ENCODE assay signal across 38 cellular contexts in the genomic region with DNA sequence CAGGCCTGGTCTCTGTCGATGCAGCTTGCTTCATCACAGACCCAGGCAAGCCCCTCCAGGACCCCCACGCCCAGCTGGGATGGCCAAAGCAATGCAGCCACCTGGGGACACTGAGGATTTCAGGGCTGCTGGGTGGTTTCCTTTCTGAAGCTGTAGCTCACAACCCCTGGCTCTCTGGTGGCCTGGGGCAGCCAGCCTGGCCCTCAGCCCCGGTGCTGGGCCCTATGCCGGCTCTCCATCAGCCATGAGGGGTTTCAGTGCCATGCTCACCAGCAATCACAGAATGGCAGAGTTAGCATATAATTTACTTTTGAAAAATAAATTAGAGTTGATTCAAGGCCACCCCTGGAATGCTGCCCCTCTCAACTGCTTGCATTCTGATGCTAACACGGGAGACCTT.
"Had no signal": no experiment of that assay in that cellular context is flagged by ENCODE, and none has a peak within 500 bp of the region (broad histone marks: within the 10 kb centered on the region; RNA-seq: fewer than 3 reads in every experiment).

No MANE protein-coding gene starts in this region.

- H3K27ac Mint-ChIP-seq: activated naive CD4-positive, alpha-beta T cell treated with anti-CD3 and anti-CD28 coated beads for 36 hours; activated naive CD4-positive, alpha-beta T cell treated with anti-CD3 and anti-CD28 coated beads, Interleukin-2, amount 10 ng/mL, durations not matched to agents 7 days and 5 days; activated naive CD4-positive, alpha-beta T cell treated with anti-CD3 and anti-CD28 coated beads, Interleukin-2, amount 50 U/mL, for 24 hours; activated naive CD4-positive, alpha-beta T cell treated with anti-CD3 and anti-CD28 coated beads, Interleukin-2, amount 50 U/mL, for 72 hours; activated naive CD8-positive, alpha-beta T cell; activated naive CD8-positive, alpha-beta T cell treated with anti-CD3 and anti-CD28 coated beads for 36 hours; activated naive CD8-positive, alpha-beta T cell treated with anti-CD3 and anti-CD28 coated beads, Interleukin-2, amount 10 ng/mL, durations not matched to agents 7 days and 5 days; activated naive CD8-positive, alpha-beta T cell treated with anti-CD3 and anti-CD28 coated beads, Interleukin-2, amount 50 U/mL, for 24 hours; activated T-cell treated with anti-CD3 and anti-CD28 coated beads, Interleukin-2, amount 50 U/mL, for 72 hours; activated T-helper 1 cell treated with anti-CD3 and anti-CD28 coated beads, Interleukin-12 subunit alpha, Interleukin-12 subunit beta, Interleukin-2, Interleukin-4 antibody, amounts not matched to agents 30 ng/mL and 10 ng/mL and 1 ng/mL, durations not matched to agents 14 hours and 24 hours and 36 hours; activated T-helper 17 cell treated with anti-CD3 and anti-CD28 coated beads, Interleukin-2, amount 50 U/mL, for 72 hours; activated T-helper 2 cell treated with anti-CD3 and anti-CD28 coated beads, Interferon-gamma antibody, Interleukin-2, Interleukin-4, amounts not matched to agents 10 μg/mL and 5 μg/mL and 100 μg/mL, durations not matched to agents 14 hours and 24 hours and 36 hours had no signal

- H3K4me1 Mint-ChIP-seq: activated naive CD4-positive, alpha-beta T cell treated with anti-CD3 and anti-CD28 coated beads, Interleukin-2, amount 10 ng/mL, durations not matched to agents 7 days and 5 days; activated naive CD4-positive, alpha-beta T cell treated with anti-CD3 and anti-CD28 coated beads, Interleukin-2, amount 50 U/mL, for 24 hours; activated naive CD8-positive, alpha-beta T cell treated with anti-CD3 and anti-CD28 coated beads for 36 hours; activated naive CD8-positive, alpha-beta T cell treated with anti-CD3 and anti-CD28 coated beads, Interleukin-2, amount 10 ng/mL, durations not matched to agents 7 days and 5 days; activated naive CD8-positive, alpha-beta T cell treated with anti-CD3 and anti-CD28 coated beads, Interleukin-2, amount 50 U/mL, for 24 hours; activated T-helper 17 cell treated with anti-CD3 and anti-CD28 coated beads, Interleukin-2, amount 50 U/mL, for 72 hours; central memory CD8-positive, alpha-beta T cell had no signal

- H3K4me1 ChIP-seq: adrenal gland, body of pancreas, breast epithelium had no signal

- DNase-seq: activated effector memory CD4-positive, alpha-beta T cell treated with anti-CD3 and anti-CD28 coated beads, Interleukin-2, amount 50 U/mL, for 16 hours; activated effector memory CD4-positive, alpha-beta T cell treated with Interleukin-2 at 50 U/mL for 16 hours; activated gamma-delta T cell; activated gamma-delta T cell treated with Interleukin-2 at 50 U/mL for 16 hours; activated naive CD4-positive, alpha-beta T cell; activated naive CD4-positive, alpha-beta T cell treated with anti-CD3 and anti-CD28 coated beads for 36 hours; activated naive CD4-positive, alpha-beta T cell treated with anti-CD3 and anti-CD28 coated beads, Interleukin-2, amount 10 ng/mL, durations not matched to agents 7 days and 5 days; activated naive CD4-positive, alpha-beta T cell treated with anti-CD3 and anti-CD28 coated beads, Interleukin-2, amount 50 U/mL, for 16 hours; activated naive CD4-positive, alpha-beta T cell treated with Interleukin-2 at 50 U/mL for 16 hours; activated naive CD8-positive, alpha-beta T cell treated with anti-CD3 and anti-CD28 coated beads for 36 hours; activated naive CD8-positive, alpha-beta T cell treated with anti-CD3 and anti-CD28 coated beads, Interleukin-2, amount 10 ng/mL, durations not matched to agents 7 days and 5 days; activated naive CD8-positive, alpha-beta T cell treated with anti-CD3 and anti-CD28 coated beads, Interleukin-2, amount 50 U/mL, for 24 hours; activated T-cell treated with anti-CD3 and anti-CD28 coated beads for 4 hours; activated T-cell treated with anti-CD3 and anti-CD28 coated beads, Interleukin-2, amount 50 U/mL, for 1 hour; activated T-cell treated with anti-CD3 and anti-CD28 coated beads, Interleukin-2, amount 50 U/mL, for 24 hours; activated T-cell treated with anti-CD3 and anti-CD28 coated beads, Interleukin-2, amount 50 U/mL, for 4 hours; activated T-cell treated with anti-CD3 and anti-CD28 coated beads, Interleukin-2, amount 50 U/mL, for 48 hours; activated T-cell treated with anti-CD3 and anti-CD28 coated beads, Interleukin-2, amount 50 U/mL, for 72 hours; adrenal gland; amniotic stem cell; amygdala; anterior cingulate cortex; aorta; body of pancreas; brain microvascular endothelial cell; caudate nucleus; central memory CD4-positive, alpha-beta T cell; cerebellar nuclear complex had no signal

- H3K27me3 ChIP-seq: adrenal gland, ascending aorta, body of pancreas, breast epithelium had no signal

- H3K36me3 Mint-ChIP-seq: activated naive CD4-positive, alpha-beta T cell treated with anti-CD3 and anti-CD28 coated beads, Interleukin-2, amount 10 ng/mL, durations not matched to agents 7 days and 5 days; activated naive CD4-positive, alpha-beta T cell treated with anti-CD3 and anti-CD28 coated beads, Interleukin-2, amount 50 U/mL, for 24 hours; activated naive CD4-positive, alpha-beta T cell treated with anti-CD3 and anti-CD28 coated beads, Interleukin-2, amount 50 U/mL, for 72 hours; activated naive CD8-positive, alpha-beta T cell; activated naive CD8-positive, alpha-beta T cell treated with anti-CD3 and anti-CD28 coated beads for 36 hours; activated naive CD8-positive, alpha-beta T cell treated with anti-CD3 and anti-CD28 coated beads, Interleukin-2, amount 10 ng/mL, durations not matched to agents 7 days and 5 days; brain had no signal

- H3K36me3 ChIP-seq: adrenal gland, ascending aorta, brain microvascular endothelial cell, breast epithelium had no signal

- H3K27me3 Mint-ChIP-seq: activated naive CD4-positive, alpha-beta T cell treated with anti-CD3 and anti-CD28 coated beads, Interleukin-2, amount 10 ng/mL, durations not matched to agents 7 days and 5 days; activated naive CD4-positive, alpha-beta T cell treated with anti-CD3 and anti-CD28 coated beads, Interleukin-2, amount 50 U/mL, for 24 hours; activated naive CD8-positive, alpha-beta T cell; activated naive CD8-positive, alpha-beta T cell treated with anti-CD3 and anti-CD28 coated beads for 36 hours; activated naive CD8-positive, alpha-beta T cell treated with anti-CD3 and anti-CD28 coated beads, Interleukin-2, amount 10 ng/mL, durations not matched to agents 7 days and 5 days; activated naive CD8-positive, alpha-beta T cell treated with anti-CD3 and anti-CD28 coated beads, Interleukin-2, amount 50 U/mL, for 24 hours; activated T-cell treated with anti-CD3 and anti-CD28 coated beads, Interleukin-2, amount 50 U/mL, for 24 hours; activated T-helper 17 cell treated with anti-CD3 and anti-CD28 coated beads, Interleukin-2, amount 50 U/mL, for 72 hours; central memory CD8-positive, alpha-beta T cell had no signal

- H3K4me3 Mint-ChIP-seq: activated naive CD4-positive, alpha-beta T cell treated with anti-CD3 and anti-CD28 coated beads for 36 hours; activated naive CD4-positive, alpha-beta T cell treated with anti-CD3 and anti-CD28 coated beads, Interleukin-2, amount 10 ng/mL, durations not matched to agents 7 days and 5 days; activated naive CD4-positive, alpha-beta T cell treated with anti-CD3 and anti-CD28 coated beads, Interleukin-2, amount 50 U/mL, for 24 hours; activated naive CD8-positive, alpha-beta T cell; activated naive CD8-positive, alpha-beta T cell treated with anti-CD3 and anti-CD28 coated beads for 36 hours; activated naive CD8-positive, alpha-beta T cell treated with anti-CD3 and anti-CD28 coated beads, Interleukin-2, amount 10 ng/mL, durations not matched to agents 7 days and 5 days; activated naive CD8-positive, alpha-beta T cell treated with anti-CD3 and anti-CD28 coated beads, Interleukin-2, amount 50 U/mL, for 24 hours; activated T-cell treated with anti-CD3 and anti-CD28 coated beads, Interleukin-2, amount 50 U/mL, for 24 hours; activated T-cell treated with anti-CD3 and anti-CD28 coated beads, Interleukin-2, amount 50 U/mL, for 4 hours; activated T-cell treated with anti-CD3 and anti-CD28 coated beads, Interleukin-2, amount 50 U/mL, for 72 hours; activated T-helper 1 cell treated with anti-CD3 and anti-CD28 coated beads, Interleukin-12 subunit alpha, Interleukin-12 subunit beta, Interleukin-2, Interleukin-4 antibody, amounts not matched to agents 30 ng/mL and 10 ng/mL and 1 ng/mL, durations not matched to agents 14 hours and 24 hours and 36 hours; activated T-helper 17 cell treated with anti-CD3 and anti-CD28 coated beads, Interleukin-2, amount 50 U/mL, for 72 hours; brain; central memory CD8-positive, alpha-beta T cell had no signal

- H3K4me3 ChIP-seq: adrenal gland, ascending aorta, body of pancreas, breast epithelium had no signal

- H3K9me3 Mint-ChIP-seq: activated naive CD4-positive, alpha-beta T cell treated with anti-CD3 and anti-CD28 coated beads for 36 hours; activated naive CD4-positive, alpha-beta T cell treated with anti-CD3 and anti-CD28 coated beads, Interleukin-2, amount 10 ng/mL, durations not matched to agents 7 days and 5 days; activated naive CD4-positive, alpha-beta T cell treated with anti-CD3 and anti-CD28 coated beads, Interleukin-2, amount 50 U/mL, for 24 hours; activated naive CD4-positive, alpha-beta T cell treated with anti-CD3 and anti-CD28 coated beads, Interleukin-2, amount 50 U/mL, for 72 hours; activated naive CD8-positive, alpha-beta T cell treated with anti-CD3 and anti-CD28 coated beads for 36 hours; activated naive CD8-positive, alpha-beta T cell treated with anti-CD3 and anti-CD28 coated beads, Interleukin-2, amount 10 ng/mL, durations not matched to agents 7 days and 5 days; activated naive CD8-positive, alpha-beta T cell treated with anti-CD3 and anti-CD28 coated beads, Interleukin-2, amount 50 U/mL, for 24 hours; activated T-cell treated with anti-CD3 and anti-CD28 coated beads, Interleukin-2, amount 50 U/mL, for 24 hours; activated T-cell treated with anti-CD3 and anti-CD28 coated beads, Interleukin-2, amount 50 U/mL, for 4 hours; activated T-cell treated with anti-CD3 and anti-CD28 coated beads, Interleukin-2, amount 50 U/mL, for 72 hours; activated T-helper 1 cell treated with anti-CD3 and anti-CD28 coated beads, Interleukin-12 subunit alpha, Interleukin-12 subunit beta, Interleukin-2, Interleukin-4 antibody, amounts not matched to agents 30 ng/mL and 10 ng/mL and 1 ng/mL, durations not matched to agents 14 hours and 24 hours and 36 hours; activated T-helper 17 cell treated with anti-CD3 and anti-CD28 coated beads, Interleukin-2, amount 50 U/mL, for 72 hours; activated T-helper 2 cell treated with anti-CD3 and anti-CD28 coated beads, Interferon-gamma antibody, Interleukin-2, Interleukin-4, amounts not matched to agents 10 μg/mL and 5 μg/mL and 100 μg/mL, durations not matched to agents 14 hours and 24 hours and 36 hours; central memory CD8-positive, alpha-beta T cell had no signal

- H3K27ac ChIP-seq: adrenal gland, ascending aorta, body of pancreas, brain microvascular endothelial cell, breast epithelium had no signal

- H3K9me3 ChIP-seq: adrenal gland, ascending aorta, body of pancreas, breast epithelium had no signal
